In the genomic region with DNA sequence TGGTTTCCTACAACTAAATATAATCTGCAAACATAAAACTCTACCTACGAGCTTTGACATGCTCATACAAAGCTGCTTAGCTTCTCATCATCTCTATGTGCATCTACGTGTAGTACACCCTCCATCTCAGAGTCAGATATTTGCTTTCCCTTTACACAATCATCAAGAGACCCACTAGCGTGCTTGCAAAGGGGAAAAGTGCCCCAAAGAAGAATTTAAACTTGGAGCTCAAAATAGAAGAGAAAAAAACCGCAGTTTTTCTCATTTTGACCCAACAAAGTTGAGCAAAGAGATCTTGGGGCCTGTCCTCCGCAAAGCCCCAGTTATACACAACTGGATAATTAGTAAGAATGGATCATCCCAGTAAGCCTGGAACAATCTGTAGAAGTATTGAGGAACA, we compare ENCODE assay signal across 1 cellular context.
TF ChIP-seq lines count a peak whose summit lies in the region.

No MANE protein-coding gene starts in this region.

TF ChIP-seq in HepG2, 621 proteins besides CTCF, POLR2A, EP300 and RAD21 (continued from another document):
- TF ChIP-seq, protein P1, sequence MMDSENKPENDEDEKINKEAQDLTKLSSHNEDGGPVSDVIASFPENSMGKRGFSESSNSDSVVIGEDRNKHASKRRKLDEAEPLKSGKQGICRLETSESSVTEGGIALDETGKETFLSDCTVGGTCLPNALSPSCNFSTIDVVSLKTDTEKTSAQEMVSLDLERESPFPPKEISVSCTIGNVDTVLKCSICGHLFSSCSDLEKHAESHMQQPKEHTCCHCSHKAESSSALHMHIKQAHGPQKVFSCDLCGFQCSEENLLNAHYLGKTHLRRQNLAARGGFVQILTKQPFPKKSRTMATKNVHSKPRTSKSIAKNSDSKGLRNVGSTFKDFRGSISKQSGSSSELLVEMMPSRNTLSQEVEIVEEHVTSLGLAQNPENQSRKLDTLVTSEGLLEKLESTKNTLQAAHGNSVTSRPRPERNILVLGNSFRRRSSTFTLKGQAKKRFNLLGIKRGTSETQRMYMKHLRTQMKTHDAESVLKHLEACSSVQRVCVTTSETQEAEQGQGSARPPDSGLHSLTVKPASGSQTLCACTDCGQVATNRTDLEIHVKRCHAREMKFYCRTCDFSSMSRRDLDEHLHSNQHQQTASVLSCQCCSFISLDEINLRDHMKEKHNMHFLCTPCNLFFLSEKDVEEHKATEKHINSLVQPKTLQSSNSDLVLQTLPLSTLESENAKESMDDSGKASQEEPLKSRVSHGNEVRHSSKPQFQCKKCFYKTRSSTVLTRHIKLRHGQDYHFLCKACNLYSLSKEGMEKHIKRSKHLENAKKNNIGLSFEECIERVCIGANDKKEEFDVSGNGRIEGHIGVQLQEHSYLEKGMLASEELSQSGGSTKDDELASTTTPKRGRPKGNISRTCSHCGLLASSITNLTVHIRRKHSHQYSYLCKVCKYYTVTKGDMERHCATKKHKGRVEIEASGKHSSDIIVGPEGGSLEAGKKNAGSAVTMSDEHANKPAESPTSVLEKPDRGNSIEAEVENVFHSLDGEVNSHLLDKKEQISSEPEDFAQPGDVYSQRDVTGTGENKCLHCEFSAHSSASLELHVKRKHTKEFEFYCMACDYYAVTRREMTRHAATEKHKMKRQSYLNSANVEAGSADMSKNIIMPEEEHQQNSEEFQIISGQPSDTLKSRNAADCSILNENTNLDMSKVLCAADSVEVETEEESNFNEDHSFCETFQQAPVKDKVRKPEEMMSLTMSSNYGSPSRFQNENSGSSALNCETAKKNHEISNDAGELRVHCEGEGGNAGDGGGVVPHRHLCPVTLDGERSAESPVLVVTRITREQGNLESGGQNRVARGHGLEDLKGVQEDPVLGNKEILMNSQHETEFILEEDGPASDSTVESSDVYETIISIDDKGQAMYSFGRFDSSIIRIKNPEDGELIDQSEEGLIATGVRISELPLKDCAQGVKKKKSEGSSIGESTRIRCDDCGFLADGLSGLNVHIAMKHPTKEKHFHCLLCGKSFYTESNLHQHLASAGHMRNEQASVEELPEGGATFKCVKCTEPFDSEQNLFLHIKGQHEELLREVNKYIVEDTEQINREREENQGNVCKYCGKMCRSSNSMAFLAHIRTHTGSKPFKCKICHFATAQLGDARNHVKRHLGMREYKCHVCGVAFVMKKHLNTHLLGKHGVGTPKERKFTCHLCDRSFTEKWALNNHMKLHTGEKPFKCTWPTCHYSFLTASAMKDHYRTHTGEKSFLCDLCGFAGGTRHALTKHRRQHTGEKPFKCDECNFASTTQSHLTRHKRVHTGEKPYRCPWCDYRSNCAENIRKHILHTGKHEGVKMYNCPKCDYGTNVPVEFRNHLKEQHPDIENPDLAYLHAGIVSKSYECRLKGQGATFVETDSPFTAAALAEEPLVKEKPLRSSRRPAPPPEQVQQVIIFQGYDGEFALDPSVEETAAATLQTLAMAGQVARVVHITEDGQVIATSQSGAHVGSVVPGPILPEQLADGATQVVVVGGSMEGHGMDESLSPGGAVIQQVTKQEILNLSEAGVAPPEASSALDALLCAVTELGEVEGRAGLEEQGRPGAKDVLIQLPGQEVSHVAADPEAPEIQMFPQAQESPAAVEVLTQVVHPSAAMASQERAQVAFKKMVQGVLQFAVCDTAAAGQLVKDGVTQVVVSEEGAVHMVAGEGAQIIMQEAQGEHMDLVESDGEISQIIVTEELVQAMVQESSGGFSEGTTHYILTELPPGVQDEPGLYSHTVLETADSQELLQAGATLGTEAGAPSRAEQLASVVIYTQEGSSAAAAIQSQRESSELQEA (CRISPR knock-in tag; IDR thresholded peaks at IDR 0.05; ENCODE audit: not compliant biosample characterization), result no peak
- no peak for TF ChIP-seq ZKSCAN1 (IDR thresholded peaks at IDR 0.05; ENCODE audit: low read length)
- TF ChIP-seq U2AF1 (optimal IDR thresholded peaks at IDR 0.05; ENCODE audit: low read depth, low read length), result no peak
- TF ChIP-seq ZNF441 (CRISPR knock-in tag; IDR thresholded peaks at IDR 0.05; ENCODE audit: borderline replicate concordance), result no peak
- no peak for TF ChIP-seq ZFP37 (CRISPR knock-in tag; IDR thresholded peaks at IDR 0.05; ENCODE audit: borderline replicate concordance)
- no peak for TF ChIP-seq GABPA (IDR thresholded peaks at IDR 0.05; ENCODE audit: low read depth, low read length)
- no peak for TF ChIP-seq GABPA (CRISPR knock-in tag; IDR thresholded peaks at IDR 0.05; ENCODE audit: low read depth)
- no peak for TF ChIP-seq RFX3 (CRISPR knock-in tag; IDR thresholded peaks at IDR 0.05)
- TF ChIP-seq CBX2 (IDR thresholded peaks at IDR 0.05; ENCODE audit: low read depth, low read length), result no peak
- no peak for TF ChIP-seq CBX2 (CRISPR knock-in tag; IDR thresholded peaks at IDR 0.05; ENCODE audit: low read depth)
- TF ChIP-seq ZNF567 (CRISPR knock-in tag; IDR thresholded peaks at IDR 0.05; ENCODE audit: borderline replicate concordance), result no peak
- TF ChIP-seq, protein P2, sequence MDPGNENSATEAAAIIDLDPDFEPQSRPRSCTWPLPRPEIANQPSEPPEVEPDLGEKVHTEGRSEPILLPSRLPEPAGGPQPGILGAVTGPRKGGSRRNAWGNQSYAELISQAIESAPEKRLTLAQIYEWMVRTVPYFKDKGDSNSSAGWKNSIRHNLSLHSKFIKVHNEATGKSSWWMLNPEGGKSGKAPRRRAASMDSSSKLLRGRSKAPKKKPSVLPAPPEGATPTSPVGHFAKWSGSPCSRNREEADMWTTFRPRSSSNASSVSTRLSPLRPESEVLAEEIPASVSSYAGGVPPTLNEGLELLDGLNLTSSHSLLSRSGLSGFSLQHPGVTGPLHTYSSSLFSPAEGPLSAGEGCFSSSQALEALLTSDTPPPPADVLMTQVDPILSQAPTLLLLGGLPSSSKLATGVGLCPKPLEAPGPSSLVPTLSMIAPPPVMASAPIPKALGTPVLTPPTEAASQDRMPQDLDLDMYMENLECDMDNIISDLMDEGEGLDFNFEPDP (CRISPR knock-in tag; conservative IDR thresholded peaks at IDR 0.05), result no peak
- TF ChIP-seq ZNF775 (CRISPR knock-in tag; IDR thresholded peaks at IDR 0.05; ENCODE audit: borderline replicate concordance), result no peak
- TF ChIP-seq EED (CRISPR knock-in tag; IDR thresholded peaks at IDR 0.05), result no peak
- TF ChIP-seq, protein P3, sequence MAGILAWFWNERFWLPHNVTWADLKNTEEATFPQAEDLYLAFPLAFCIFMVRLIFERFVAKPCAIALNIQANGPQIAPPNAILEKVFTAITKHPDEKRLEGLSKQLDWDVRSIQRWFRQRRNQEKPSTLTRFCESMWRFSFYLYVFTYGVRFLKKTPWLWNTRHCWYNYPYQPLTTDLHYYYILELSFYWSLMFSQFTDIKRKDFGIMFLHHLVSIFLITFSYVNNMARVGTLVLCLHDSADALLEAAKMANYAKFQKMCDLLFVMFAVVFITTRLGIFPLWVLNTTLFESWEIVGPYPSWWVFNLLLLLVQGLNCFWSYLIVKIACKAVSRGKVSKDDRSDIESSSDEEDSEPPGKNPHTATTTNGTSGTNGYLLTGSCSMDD (CRISPR knock-in tag; IDR thresholded peaks at IDR 0.05), result no peak
- no peak for TF ChIP-seq PHF5A (CRISPR knock-in tag; IDR thresholded peaks at IDR 0.05; ENCODE audit: low read depth, unreplicated experiment)
- no peak for TF ChIP-seq SETDB1 (CRISPR knock-in tag; IDR thresholded peaks at IDR 0.05; ENCODE audit: borderline replicate concordance)
- no peak for TF ChIP-seq ZNF605 (CRISPR knock-in tag; IDR thresholded peaks at IDR 0.05)
